Comparison of ENCODE assay signal across 1 cellular context in the genomic region with DNA sequence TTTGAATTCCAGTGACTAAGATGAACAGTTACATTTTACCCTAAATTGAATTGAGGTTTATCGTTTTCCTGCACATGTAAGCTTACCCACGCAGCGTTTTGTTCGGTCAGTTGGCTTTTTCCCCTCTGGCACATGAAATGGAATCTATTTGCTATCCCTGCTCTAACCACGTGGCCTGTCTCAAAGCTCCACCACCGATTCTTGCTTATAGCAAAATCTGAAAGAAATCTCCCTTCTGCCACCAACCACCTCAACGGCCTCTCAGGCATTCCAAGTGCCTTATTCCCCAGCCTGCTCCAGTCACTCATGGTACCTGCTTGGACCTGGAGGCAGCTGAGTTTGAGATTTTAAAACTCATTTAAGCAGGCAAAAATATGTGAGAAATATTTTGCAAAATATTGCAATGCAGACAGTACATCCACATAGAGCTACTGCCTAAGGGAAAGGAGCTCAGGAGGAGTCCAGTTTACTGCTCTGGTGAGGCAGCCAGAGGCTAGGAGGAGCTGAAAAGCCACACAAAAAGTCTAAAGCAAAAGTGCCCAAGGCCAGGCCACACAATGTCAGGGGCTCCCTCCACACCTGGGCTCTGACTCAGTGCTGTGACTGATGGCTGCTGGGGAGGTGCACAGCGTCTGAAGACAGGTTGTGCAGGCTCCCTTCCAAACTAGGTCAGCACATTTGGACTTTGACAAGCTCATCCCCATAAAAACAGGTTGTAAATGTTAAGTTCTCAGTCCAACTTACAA.
TF ChIP-seq lines count a peak whose summit lies in the region.

No MANE protein-coding gene starts in this region.

TF ChIP-seq in HepG2, 621 proteins besides CTCF, POLR2A, EP300 and RAD21 (continued from another document and continues in another):
- TF ChIP-seq, protein P1, sequence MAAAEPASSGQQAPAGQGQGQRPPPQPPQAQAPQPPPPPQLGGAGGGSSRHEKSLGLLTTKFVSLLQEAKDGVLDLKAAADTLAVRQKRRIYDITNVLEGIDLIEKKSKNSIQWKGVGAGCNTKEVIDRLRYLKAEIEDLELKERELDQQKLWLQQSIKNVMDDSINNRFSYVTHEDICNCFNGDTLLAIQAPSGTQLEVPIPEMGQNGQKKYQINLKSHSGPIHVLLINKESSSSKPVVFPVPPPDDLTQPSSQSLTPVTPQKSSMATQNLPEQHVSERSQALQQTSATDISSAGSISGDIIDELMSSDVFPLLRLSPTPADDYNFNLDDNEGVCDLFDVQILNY (CRISPR knock-in tag; conservative IDR thresholded peaks at IDR 0.05): no peak
- no peak for TF ChIP-seq NCOA1 (CRISPR knock-in tag; IDR thresholded peaks at IDR 0.05)
- no peak for TF ChIP-seq YEATS2 (CRISPR knock-in tag; IDR thresholded peaks at IDR 0.05; ENCODE audit: borderline replicate concordance)
- TF ChIP-seq, protein P2, sequence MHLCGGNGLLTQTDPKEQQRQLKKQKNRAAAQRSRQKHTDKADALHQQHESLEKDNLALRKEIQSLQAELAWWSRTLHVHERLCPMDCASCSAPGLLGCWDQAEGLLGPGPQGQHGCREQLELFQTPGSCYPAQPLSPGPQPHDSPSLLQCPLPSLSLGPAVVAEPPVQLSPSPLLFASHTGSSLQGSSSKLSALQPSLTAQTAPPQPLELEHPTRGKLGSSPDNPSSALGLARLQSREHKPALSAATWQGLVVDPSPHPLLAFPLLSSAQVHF (CRISPR knock-in tag; IDR thresholded peaks at IDR 0.05): no peak
- TF ChIP-seq, protein P3, sequence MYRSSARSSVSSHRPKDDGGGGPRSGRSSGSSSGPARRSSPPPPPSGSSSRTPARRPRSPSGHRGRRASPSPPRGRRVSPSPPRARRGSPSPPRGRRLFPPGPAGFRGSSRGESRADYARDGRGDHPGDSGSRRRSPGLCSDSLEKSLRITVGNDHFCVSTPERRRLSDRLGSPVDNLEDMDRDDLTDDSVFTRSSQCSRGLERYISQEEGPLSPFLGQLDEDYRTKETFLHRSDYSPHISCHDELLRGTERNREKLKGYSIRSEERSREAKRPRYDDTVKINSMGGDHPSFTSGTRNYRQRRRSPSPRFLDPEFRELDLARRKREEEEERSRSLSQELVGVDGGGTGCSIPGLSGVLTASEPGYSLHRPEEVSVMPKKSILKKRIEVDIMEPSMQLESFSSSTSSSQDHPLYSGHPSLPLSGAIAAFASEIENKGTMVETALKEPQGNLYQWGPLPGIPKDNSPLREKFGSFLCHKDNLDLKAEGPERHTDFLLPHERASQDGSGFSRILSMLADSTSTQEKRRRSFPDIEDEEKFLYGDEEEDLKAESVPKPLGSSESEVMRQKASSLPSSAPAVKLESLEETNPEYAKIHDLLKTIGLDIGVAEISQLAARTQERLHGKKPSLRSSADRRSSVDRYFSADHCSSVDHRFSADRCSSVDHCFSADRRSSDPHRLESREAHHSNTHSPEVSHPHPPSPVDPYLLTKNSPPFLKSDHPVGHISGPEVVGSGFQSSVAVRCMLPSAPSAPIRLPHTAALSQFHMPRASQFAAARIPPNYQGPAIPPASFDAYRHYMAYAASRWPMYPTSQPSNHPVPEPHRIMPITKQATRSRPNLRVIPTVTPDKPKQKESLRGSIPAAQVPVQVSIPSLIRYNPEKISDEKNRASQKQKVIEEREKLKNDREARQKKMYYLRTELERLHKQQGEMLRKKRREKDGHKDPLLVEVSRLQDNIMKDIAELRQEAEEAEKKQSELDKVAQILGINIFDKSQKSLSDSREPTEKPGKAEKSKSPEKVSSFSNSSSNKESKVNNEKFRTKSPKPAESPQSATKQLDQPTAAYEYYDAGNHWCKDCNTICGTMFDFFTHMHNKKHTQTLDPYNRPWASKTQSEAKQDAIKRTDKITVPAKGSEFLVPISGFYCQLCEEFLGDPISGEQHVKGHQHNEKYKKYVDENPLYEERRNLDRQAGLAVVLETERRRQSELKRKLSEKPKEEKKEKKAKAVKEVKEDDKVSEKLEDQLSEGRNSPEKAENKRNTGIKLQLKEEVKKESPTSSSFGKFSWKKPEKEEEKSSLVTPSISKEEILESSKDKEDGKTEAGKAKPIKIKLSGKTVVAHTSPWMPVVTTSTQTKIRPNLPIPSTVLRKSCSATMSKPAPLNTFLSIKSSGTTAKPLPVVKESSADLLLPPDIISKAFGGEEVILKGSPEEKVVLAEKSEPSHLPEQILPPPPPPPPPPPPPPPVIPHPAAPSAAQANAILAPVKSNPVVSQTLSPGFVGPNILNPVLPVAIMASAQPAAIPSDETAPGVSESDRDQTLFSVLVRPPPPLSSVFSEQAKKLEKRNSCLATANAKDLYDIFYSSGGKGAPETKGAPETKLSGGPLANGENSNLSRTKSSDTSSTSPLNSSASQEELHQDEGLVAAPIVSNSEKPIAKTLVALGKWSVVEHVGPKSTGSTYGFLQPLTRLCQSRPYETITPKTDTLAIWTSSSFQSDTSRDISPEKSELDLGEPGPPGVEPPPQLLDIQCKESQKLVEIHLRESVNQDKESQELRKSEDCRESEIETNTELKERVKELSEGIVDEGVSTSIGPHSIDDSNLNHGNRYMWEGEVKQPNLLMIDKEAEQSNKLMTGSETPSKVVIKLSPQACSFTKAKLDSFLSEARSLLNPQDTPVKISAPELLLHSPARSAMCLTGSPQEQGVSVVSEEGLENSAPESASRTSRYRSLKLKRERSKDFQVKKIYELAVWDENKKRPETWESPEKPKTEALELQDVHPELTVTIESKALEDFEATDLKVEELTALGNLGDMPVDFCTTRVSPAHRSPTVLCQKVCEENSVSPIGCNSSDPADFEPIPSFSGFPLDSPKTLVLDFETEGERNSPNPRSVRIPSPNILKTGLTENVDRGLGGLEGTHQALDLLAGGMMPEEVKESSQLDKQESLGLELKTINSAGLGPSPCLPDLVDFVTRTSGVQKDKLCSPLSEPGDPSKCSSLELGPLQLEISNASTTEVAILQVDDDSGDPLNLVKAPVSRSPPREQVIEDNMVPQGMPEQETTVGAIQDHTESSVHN (CRISPR knock-in tag; IDR thresholded peaks at IDR 0.05): no peak
- no peak for TF ChIP-seq NBN (conservative IDR thresholded peaks at IDR 0.05)
- TF ChIP-seq SSRP1 (CRISPR knock-in tag; IDR thresholded peaks at IDR 0.05): no peak
- peak; percentile 21; the same call in 1 of the 2 replicates for TF ChIP-seq ZNF7 (CRISPR knock-in tag; IDR thresholded peaks at IDR 0.05)
- no peak for TF ChIP-seq RFX5 (IDR thresholded peaks at IDR 0.05; ENCODE audit: low read depth, low read length)
- TF ChIP-seq ZNF33B (CRISPR knock-in tag; IDR thresholded peaks at IDR 0.05): no peak
- TF ChIP-seq ZNF570 (CRISPR knock-in tag; IDR thresholded peaks at IDR 0.05; ENCODE audit: borderline replicate concordance): no peak
- TF ChIP-seq, protein P4, sequence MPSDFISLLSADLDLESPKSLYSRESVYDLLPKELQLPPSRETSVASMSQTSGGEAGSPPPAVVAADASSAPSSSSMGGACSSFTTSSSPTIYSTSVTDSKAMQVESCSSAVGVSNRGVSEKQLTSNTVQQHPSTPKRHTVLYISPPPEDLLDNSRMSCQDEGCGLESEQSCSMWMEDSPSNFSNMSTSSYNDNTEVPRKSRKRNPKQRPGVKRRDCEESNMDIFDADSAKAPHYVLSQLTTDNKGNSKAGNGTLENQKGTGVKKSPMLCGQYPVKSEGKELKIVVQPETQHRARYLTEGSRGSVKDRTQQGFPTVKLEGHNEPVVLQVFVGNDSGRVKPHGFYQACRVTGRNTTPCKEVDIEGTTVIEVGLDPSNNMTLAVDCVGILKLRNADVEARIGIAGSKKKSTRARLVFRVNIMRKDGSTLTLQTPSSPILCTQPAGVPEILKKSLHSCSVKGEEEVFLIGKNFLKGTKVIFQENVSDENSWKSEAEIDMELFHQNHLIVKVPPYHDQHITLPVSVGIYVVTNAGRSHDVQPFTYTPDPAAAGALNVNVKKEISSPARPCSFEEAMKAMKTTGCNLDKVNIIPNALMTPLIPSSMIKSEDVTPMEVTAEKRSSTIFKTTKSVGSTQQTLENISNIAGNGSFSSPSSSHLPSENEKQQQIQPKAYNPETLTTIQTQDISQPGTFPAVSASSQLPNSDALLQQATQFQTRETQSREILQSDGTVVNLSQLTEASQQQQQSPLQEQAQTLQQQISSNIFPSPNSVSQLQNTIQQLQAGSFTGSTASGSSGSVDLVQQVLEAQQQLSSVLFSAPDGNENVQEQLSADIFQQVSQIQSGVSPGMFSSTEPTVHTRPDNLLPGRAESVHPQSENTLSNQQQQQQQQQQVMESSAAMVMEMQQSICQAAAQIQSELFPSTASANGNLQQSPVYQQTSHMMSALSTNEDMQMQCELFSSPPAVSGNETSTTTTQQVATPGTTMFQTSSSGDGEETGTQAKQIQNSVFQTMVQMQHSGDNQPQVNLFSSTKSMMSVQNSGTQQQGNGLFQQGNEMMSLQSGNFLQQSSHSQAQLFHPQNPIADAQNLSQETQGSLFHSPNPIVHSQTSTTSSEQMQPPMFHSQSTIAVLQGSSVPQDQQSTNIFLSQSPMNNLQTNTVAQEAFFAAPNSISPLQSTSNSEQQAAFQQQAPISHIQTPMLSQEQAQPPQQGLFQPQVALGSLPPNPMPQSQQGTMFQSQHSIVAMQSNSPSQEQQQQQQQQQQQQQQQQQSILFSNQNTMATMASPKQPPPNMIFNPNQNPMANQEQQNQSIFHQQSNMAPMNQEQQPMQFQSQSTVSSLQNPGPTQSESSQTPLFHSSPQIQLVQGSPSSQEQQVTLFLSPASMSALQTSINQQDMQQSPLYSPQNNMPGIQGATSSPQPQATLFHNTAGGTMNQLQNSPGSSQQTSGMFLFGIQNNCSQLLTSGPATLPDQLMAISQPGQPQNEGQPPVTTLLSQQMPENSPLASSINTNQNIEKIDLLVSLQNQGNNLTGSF (CRISPR knock-in tag; IDR thresholded peaks at IDR 0.05): no peak
- TF ChIP-seq ZNF589 (CRISPR knock-in tag; conservative IDR thresholded peaks at IDR 0.05): no peak
- no peak for TF ChIP-seq FOXJ3 (CRISPR knock-in tag; IDR thresholded peaks at IDR 0.05; ENCODE audit: borderline replicate concordance)
- TF ChIP-seq ZFY (CRISPR knock-in tag; IDR thresholded peaks at IDR 0.05): peak; percentile 38; the same call in 1 of the 2 replicates
- TF ChIP-seq, protein P5, sequence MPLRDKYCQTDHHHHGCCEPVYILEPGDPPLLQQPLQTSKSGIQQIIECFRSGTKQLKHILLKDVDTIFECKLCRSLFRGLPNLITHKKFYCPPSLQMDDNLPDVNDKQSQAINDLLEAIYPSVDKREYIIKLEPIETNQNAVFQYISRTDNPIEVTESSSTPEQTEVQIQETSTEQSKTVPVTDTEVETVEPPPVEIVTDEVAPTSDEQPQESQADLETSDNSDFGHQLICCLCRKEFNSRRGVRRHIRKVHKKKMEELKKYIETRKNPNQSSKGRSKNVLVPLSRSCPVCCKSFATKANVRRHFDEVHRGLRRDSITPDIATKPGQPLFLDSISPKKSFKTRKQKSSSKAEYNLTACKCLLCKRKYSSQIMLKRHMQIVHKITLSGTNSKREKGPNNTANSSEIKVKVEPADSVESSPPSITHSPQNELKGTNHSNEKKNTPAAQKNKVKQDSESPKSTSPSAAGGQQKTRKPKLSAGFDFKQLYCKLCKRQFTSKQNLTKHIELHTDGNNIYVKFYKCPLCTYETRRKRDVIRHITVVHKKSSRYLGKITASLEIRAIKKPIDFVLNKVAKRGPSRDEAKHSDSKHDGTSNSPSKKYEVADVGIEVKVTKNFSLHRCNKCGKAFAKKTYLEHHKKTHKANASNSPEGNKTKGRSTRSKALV (CRISPR knock-in tag; IDR thresholded peaks at IDR 0.05): no peak
- no peak for TF ChIP-seq CHD4 (IDR thresholded peaks at IDR 0.05; ENCODE audit: borderline replicate concordance, low read length)
- no peak for TF ChIP-seq GATA4 (IDR thresholded peaks at IDR 0.05; ENCODE audit: borderline replicate concordance, low read depth)
- no peak for TF ChIP-seq ZNF652 (CRISPR knock-in tag; IDR thresholded peaks at IDR 0.05; ENCODE audit: borderline replicate concordance, low read depth)
- TF ChIP-seq ZNF839 (CRISPR knock-in tag; IDR thresholded peaks at IDR 0.05; ENCODE audit: borderline replicate concordance): no peak
- TF ChIP-seq GATAD2A (CRISPR knock-in tag; IDR thresholded peaks at IDR 0.05): peak; percentile 47
- TF ChIP-seq EEA1 (CRISPR knock-in tag; IDR thresholded peaks at IDR 0.05; ENCODE audit: borderline replicate concordance): no peak
- TF ChIP-seq TEAD3 (CRISPR knock-in tag; optimal IDR thresholded peaks at IDR 0.05; ENCODE audit: borderline replicate concordance): peak; percentile 69
- no peak for TF ChIP-seq BORCS8-MEF2B (CRISPR knock-in tag; IDR thresholded peaks at IDR 0.05)
- TF ChIP-seq EHMT2 (IDR thresholded peaks at IDR 0.05; ENCODE audit: borderline replicate concordance, low read depth, low read length): no peak
- TF ChIP-seq, protein P6, sequence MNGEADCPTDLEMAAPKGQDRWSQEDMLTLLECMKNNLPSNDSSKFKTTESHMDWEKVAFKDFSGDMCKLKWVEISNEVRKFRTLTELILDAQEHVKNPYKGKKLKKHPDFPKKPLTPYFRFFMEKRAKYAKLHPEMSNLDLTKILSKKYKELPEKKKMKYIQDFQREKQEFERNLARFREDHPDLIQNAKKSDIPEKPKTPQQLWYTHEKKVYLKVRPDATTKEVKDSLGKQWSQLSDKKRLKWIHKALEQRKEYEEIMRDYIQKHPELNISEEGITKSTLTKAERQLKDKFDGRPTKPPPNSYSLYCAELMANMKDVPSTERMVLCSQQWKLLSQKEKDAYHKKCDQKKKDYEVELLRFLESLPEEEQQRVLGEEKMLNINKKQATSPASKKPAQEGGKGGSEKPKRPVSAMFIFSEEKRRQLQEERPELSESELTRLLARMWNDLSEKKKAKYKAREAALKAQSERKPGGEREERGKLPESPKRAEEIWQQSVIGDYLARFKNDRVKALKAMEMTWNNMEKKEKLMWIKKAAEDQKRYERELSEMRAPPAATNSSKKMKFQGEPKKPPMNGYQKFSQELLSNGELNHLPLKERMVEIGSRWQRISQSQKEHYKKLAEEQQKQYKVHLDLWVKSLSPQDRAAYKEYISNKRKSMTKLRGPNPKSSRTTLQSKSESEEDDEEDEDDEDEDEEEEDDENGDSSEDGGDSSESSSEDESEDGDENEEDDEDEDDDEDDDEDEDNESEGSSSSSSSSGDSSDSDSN (CRISPR knock-in tag; IDR thresholded peaks at IDR 0.05): peak; percentile 52; the same call in 1 of the 2 replicates
- TF ChIP-seq ATF7-NPFF (CRISPR knock-in tag; IDR thresholded peaks at IDR 0.05; ENCODE audit: low read depth): no peak
- TF ChIP-seq MEIS1 (CRISPR knock-in tag; IDR thresholded peaks at IDR 0.05; ENCODE audit: borderline replicate concordance): peak; percentile 43; the same call in 1 of the 2 replicates
- TF ChIP-seq, protein P7, sequence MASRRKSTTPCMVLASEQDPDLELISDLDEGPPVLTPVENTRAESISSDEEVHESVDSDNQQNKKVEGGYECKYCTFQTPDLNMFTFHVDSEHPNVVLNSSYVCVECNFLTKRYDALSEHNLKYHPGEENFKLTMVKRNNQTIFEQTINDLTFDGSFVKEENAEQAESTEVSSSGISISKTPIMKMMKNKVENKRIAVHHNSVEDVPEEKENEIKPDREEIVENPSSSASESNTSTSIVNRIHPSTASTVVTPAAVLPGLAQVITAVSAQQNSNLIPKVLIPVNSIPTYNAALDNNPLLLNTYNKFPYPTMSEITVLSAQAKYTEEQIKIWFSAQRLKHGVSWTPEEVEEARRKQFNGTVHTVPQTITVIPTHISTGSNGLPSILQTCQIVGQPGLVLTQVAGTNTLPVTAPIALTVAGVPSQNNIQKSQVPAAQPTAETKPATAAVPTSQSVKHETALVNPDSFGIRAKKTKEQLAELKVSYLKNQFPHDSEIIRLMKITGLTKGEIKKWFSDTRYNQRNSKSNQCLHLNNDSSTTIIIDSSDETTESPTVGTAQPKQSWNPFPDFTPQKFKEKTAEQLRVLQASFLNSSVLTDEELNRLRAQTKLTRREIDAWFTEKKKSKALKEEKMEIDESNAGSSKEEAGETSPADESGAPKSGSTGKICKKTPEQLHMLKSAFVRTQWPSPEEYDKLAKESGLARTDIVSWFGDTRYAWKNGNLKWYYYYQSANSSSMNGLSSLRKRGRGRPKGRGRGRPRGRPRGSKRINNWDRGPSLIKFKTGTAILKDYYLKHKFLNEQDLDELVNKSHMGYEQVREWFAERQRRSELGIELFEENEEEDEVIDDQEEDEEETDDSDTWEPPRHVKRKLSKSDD (CRISPR knock-in tag; IDR thresholded peaks at IDR 0.05; ENCODE audit: low read depth): no peak
- no peak for TF ChIP-seq ZNF674 (CRISPR knock-in tag; IDR thresholded peaks at IDR 0.05; ENCODE audit: low read depth)
- TF ChIP-seq XRCC5 (optimal IDR thresholded peaks at IDR 0.05; ENCODE audit: low read length): no peak
